In the genomic region with DNA sequence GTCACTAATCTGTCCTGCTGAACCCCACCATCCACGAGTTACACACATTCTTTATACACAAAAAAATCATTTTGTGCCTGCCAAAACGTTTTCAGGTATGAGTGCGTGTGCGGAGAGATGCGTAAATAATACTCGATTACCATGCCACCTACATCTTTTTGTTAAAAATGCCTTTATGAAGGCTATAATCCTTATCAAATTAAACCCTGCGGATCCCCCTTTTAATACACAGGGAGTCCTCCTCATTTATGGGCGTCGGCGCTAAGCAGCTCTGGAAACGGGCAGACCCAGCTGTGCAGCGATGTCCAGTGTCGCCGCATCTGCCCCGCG, we compare ENCODE assay signal across 8 cellular contexts.
A peak's percentile ranks its signal among the peaks of the same experiment; 100 is the strongest.
DNase-seq lines count a peak whose midpoint lies in the region; ATAC-seq and TF ChIP-seq lines count a peak whose summit lies in the region.

No MANE protein-coding gene starts in this region.

- no peaks in the 10 kb centered on the region for H3K9me2 ChIP-seq in GM23338 (ENCODE audit: insufficient read depth)
- H3K9me2 ChIP-seq in neural cell (ENCODE audit: insufficient read depth, low read length): no peaks in the 10 kb centered on the region

- POLR2A ChIA-PET in RWPE1 (lab: Yijun Ruan, JAX; ENCODE audit: low non-redundant PET): no interaction called here

- TF ChIP-seq EP300 in neural cell (conservative IDR thresholded peaks at IDR 0.05; ENCODE audit: poor library complexity, severe bottlenecking): no peak

- WGBS in ectodermal cell, 2 experiments: 8 to 10% methylated on average over 16 of the region's 16 CpGs

- H4K20me1 ChIP-seq in GM23338 (replicated peaks; ENCODE audit: insufficient read depth) (peaks cover 6% of the 10 kb centered on the region; the same call in 1 of the 2 replicates), neural cell (ENCODE audit: insufficient read depth) (no peaks in the 10 kb centered on the region)

- no peaks in the 10 kb centered on the region for H3K9me3 Mint-ChIP-seq in GM23338

- H3K27ac ChIP-seq in GM23338 (ENCODE audit: low read depth) (no peak overlapping the region), ectodermal cell (ENCODE audit: insufficient read depth, low read depth, low read length, poor library complexity, severe bottlenecking) (no peak overlapping the region), neural cell (ENCODE audit: low read length) (peak overlapping the region; percentile 46), RWPE1 (no peak overlapping the region)

- peaks cover 3% of the 10 kb centered on the region; the same call in 1 of the 2 replicates for H3F3A ChIP-seq in GM23338 (replicated peaks; ENCODE audit: low read depth)
- no peaks in the 10 kb centered on the region for H3F3A ChIP-seq in neural cell (ENCODE audit: insufficient read depth, low read length, poor library complexity, severe bottlenecking)

- peak overlapping the region; percentile 67 for H3K9ac ChIP-seq in neural cell (ENCODE audit: low read length)

- peak overlapping the region; percentile 77 for H3K4me3 Mint-ChIP-seq in GM23338

- TF ChIP-seq CTCF in AG10803 (conservative IDR thresholded peaks at IDR 0.05; ENCODE audit: low read length) (no peak), GM23338 (conservative IDR thresholded peaks at IDR 0.05; ENCODE audit: low read depth in 2 of 2) (no peak), neural cell (IDR thresholded peaks at IDR 0.05; ENCODE audit: poor library complexity, severe bottlenecking) (no peak), RWPE1 (conservative IDR thresholded peaks at IDR 0.05; ENCODE audit: low read depth) (no peak)

- no peak for TF ChIP-seq RAD21 in neural cell (conservative IDR thresholded peaks at IDR 0.05)

- H3K27me3 Mint-ChIP-seq in GM23338 (ENCODE audit: insufficient read depth, low read depth, poor library complexity): peaks cover 83% of the 10 kb centered on the region

- peaks cover 100% of the 10 kb centered on the region for H3K27me3 ChIP-seq in GM23338 (ENCODE audit: insufficient read depth)
- H3K27me3 ChIP-seq in ectodermal cell (ENCODE audit: control insufficient read depth, insufficient read depth, low read length, poor library complexity, severe bottlenecking): peaks cover 90% of the 10 kb centered on the region
- H3K27me3 ChIP-seq in neural cell (ENCODE audit: insufficient read depth, low read depth, low read length): peaks cover 64% of the 10 kb centered on the region

- H3K4me2 ChIP-seq in GM23338 (peak overlapping the region; percentile 94), neural cell (ENCODE audit: low read length) (peak overlapping the region; percentile 83)

- no peaks in the 10 kb centered on the region; the same call in 2 of the 3 replicates for H3K36me3 Mint-ChIP-seq in GM23338 (ENCODE audit: low read depth)

- ATAC-seq in GM23338 (no peak), GM21360 (IDR thresholded peaks at IDR 0.05; ENCODE audit: unreplicated experiment) (no peak)

- H3K4me1 Mint-ChIP-seq in GM23338: peaks cover 30% of the 10 kb centered on the region

- CTCF ChIA-PET in RWPE1 (lab: Yijun Ruan, JAX): no interaction called here

- H3K27ac Mint-ChIP-seq in GM23338: no peak overlapping the region

- H3K79me2 ChIP-seq in GM23338 (replicated peaks; ENCODE audit: insufficient read depth): no peaks in the 10 kb centered on the region
- no peaks in the 10 kb centered on the region for H3K79me2 ChIP-seq in neural cell (replicated peaks; ENCODE audit: insufficient read depth, low read length)

- H3K9me3 ChIP-seq in ectodermal cell (ENCODE audit: control insufficient read depth, low read length): no peaks in the 10 kb centered on the region
- H3K9me3 ChIP-seq in neural cell (ENCODE audit: low read length): no peaks in the 10 kb centered on the region

- H3K4me3 ChIP-seq in AG10803 (ENCODE audit: low read length) (peak overlapping the region; percentile 43; the same call in 1 of the 2 replicates), GM23338 (peak overlapping the region; percentile 72), ectodermal cell (ENCODE audit: insufficient read depth, low read depth, low read length) (peak overlapping the region; percentile 41), neural cell (ENCODE audit: low read length) (peak overlapping the region; percentile 72)

- H2AFZ ChIP-seq in GM23338 (peak overlapping the region; percentile 90), neural cell (ENCODE audit: low read depth, low read length) (peak overlapping the region; percentile 49)

- H3K4me1 ChIP-seq in GM23338 (ENCODE audit: insufficient read depth): peaks cover 23% of the 10 kb centered on the region; the same call in 1 of the 2 replicates
- H3K4me1 ChIP-seq in ectodermal cell (ENCODE audit: control insufficient read depth, insufficient read depth, low read length): peaks cover 17% of the 10 kb centered on the region

- DNase-seq in AG10803 (ENCODE audit: low read depth) (no peak), GM23338 (ENCODE audit: low spot score) (no peak), cerebellar nuclear complex (lab: John Stamatoyannopoulos, UW) (no peak), RWPE1 (ENCODE audit: low spot score) (no peak), SKM-1 treated with dmso at 0.1 percent for 144 hours (lab: John Stamatoyannopoulos, UW; ENCODE audit: unreplicated experiment) (no peak)

- no peaks in the 10 kb centered on the region for H3K36me3 ChIP-seq in GM23338 (ENCODE audit: insufficient read depth)
- no peaks in the 10 kb centered on the region for H3K36me3 ChIP-seq in ectodermal cell (ENCODE audit: control insufficient read depth, insufficient read depth, low read length)
- no peaks in the 10 kb centered on the region for H3K36me3 ChIP-seq in neural cell (ENCODE audit: insufficient read depth, low read length)

TF ChIP-seq in GM23338, 12 proteins besides CTCF, POLR2A, EP300 and RAD21:
- peak; percentile 93 for TF ChIP-seq EZH2 (IDR thresholded peaks at IDR 0.05; ENCODE audit: low read depth, unreplicated experiment)
- TF ChIP-seq, protein P1, sequence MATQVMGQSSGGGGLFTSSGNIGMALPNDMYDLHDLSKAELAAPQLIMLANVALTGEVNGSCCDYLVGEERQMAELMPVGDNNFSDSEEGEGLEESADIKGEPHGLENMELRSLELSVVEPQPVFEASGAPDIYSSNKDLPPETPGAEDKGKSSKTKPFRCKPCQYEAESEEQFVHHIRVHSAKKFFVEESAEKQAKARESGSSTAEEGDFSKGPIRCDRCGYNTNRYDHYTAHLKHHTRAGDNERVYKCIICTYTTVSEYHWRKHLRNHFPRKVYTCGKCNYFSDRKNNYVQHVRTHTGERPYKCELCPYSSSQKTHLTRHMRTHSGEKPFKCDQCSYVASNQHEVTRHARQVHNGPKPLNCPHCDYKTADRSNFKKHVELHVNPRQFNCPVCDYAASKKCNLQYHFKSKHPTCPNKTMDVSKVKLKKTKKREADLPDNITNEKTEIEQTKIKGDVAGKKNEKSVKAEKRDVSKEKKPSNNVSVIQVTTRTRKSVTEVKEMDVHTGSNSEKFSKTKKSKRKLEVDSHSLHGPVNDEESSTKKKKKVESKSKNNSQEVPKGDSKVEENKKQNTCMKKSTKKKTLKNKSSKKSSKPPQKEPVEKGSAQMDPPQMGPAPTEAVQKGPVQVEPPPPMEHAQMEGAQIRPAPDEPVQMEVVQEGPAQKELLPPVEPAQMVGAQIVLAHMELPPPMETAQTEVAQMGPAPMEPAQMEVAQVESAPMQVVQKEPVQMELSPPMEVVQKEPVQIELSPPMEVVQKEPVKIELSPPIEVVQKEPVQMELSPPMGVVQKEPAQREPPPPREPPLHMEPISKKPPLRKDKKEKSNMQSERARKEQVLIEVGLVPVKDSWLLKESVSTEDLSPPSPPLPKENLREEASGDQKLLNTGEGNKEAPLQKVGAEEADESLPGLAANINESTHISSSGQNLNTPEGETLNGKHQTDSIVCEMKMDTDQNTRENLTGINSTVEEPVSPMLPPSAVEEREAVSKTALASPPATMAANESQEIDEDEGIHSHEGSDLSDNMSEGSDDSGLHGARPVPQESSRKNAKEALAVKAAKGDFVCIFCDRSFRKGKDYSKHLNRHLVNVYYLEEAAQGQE (IDR thresholded peaks at IDR 0.05; ENCODE audit: unreplicated experiment): no peak
TF ChIP-seq in GM23338: peak in this region for 1.

TF ChIP-seq in neural cell, 6 proteins besides CTCF, POLR2A, EP300 and RAD21:
- no peak for TF ChIP-seq MXI1 (conservative IDR thresholded peaks at IDR 0.05; ENCODE audit: poor library complexity, severe bottlenecking)
- TF ChIP-seq, protein P1 (IDR thresholded peaks at IDR 0.05; ENCODE audit: borderline replicate concordance): no peak
- TF ChIP-seq EZH2 (IDR thresholded peaks at IDR 0.05; ENCODE audit: borderline replicate concordance, insufficient read depth, low read length, poor library complexity, severe bottlenecking): no peak
- TF ChIP-seq TAF1 (IDR thresholded peaks at IDR 0.05; ENCODE audit: low read depth): no peak
- no peak for TF ChIP-seq SMC3 (conservative IDR thresholded peaks at IDR 0.05; ENCODE audit: poor library complexity)
- no peak for TF ChIP-seq POLR2AphosphoS5 (IDR thresholded peaks at IDR 0.05)
